2 cellular contexts compared by ENCODE assay signal in genomic region chr12:2332266-2332665, GRCh38.
TF ChIP-seq lines count a peak whose summit lies in the region.

No MANE protein-coding gene starts in this region.

TF ChIP-seq in SK-N-SH, 30 proteins besides CTCF, POLR2A, EP300 and RAD21 (continued from another document):
- TF ChIP-seq RXRA (IDR thresholded peaks at IDR 0.05; ENCODE audit: borderline replicate concordance, low read depth) (no peak), RFX5 (IDR thresholded peaks at IDR 0.05; ENCODE audit: low read length) (no peak), MXI1 (IDR thresholded peaks at IDR 0.05; ENCODE audit: low read depth, low read length) (no peak)

TF ChIP-seq in SK-N-SH treated with all-trans-retinoic acid at 6 μM for 48 hours, 23 proteins besides CTCF, POLR2A, EP300 and RAD21 (continued from another document):
- TF ChIP-seq PATZ1 (CRISPR knock-in tag; IDR thresholded peaks at IDR 0.05; ENCODE audit: borderline replicate concordance), result no peak
- no peak for TF ChIP-seq SNAI2 (CRISPR knock-in tag; IDR thresholded peaks at IDR 0.05)
- TF ChIP-seq ZC3H10 (CRISPR knock-in tag; IDR thresholded peaks at IDR 0.05), result no peak
- no peak for TF ChIP-seq OSR1 (CRISPR knock-in tag; IDR thresholded peaks at IDR 0.05)
- TF ChIP-seq CSRNP3 (CRISPR knock-in tag; IDR thresholded peaks at IDR 0.05), result no peak
- TF ChIP-seq TCF4 (CRISPR knock-in tag; IDR thresholded peaks at IDR 0.05; ENCODE audit: borderline replicate concordance), result no peak
- TF ChIP-seq PPARA (CRISPR knock-in tag; IDR thresholded peaks at IDR 0.05; ENCODE audit: borderline replicate concordance), result no peak
- no peak for TF ChIP-seq ZNF8 (CRISPR knock-in tag; IDR thresholded peaks at IDR 0.05)
- TF ChIP-seq ZNF565 (CRISPR knock-in tag; conservative IDR thresholded peaks at IDR 0.05; ENCODE audit: low read depth), result no peak
- no peak for TF ChIP-seq TOX (CRISPR knock-in tag; IDR thresholded peaks at IDR 0.05; ENCODE audit: borderline replicate concordance)
- TF ChIP-seq ZFP3 (CRISPR knock-in tag; IDR thresholded peaks at IDR 0.05), result no peak
- no peak for TF ChIP-seq ISL1 (CRISPR knock-in tag; IDR thresholded peaks at IDR 0.05)
- no peak for TF ChIP-seq GLIS3 (CRISPR knock-in tag; IDR thresholded peaks at IDR 0.05)
- TF ChIP-seq CSDC2 (CRISPR knock-in tag; IDR thresholded peaks at IDR 0.05), result no peak
- TF ChIP-seq ARNTL (CRISPR knock-in tag; IDR thresholded peaks at IDR 0.05; ENCODE audit: borderline replicate concordance, low read depth), result no peak
